1 cellular context compared by ENCODE assay signal in genomic region chr13:106450991-106451390, GRCh38.
TF ChIP-seq lines count a peak whose summit lies in the region.

No MANE protein-coding gene starts in this region.

TF ChIP-seq in GM23338, 12 proteins besides CTCF, POLR2A, EP300 and RAD21 (continued from another document):
- TF ChIP-seq ETS1 (IDR thresholded peaks at IDR 0.05), result no peak
- no peak for TF ChIP-seq ZNF462 (CRISPR knock-in tag; IDR thresholded peaks at IDR 0.05)
- TF ChIP-seq, protein P1, sequence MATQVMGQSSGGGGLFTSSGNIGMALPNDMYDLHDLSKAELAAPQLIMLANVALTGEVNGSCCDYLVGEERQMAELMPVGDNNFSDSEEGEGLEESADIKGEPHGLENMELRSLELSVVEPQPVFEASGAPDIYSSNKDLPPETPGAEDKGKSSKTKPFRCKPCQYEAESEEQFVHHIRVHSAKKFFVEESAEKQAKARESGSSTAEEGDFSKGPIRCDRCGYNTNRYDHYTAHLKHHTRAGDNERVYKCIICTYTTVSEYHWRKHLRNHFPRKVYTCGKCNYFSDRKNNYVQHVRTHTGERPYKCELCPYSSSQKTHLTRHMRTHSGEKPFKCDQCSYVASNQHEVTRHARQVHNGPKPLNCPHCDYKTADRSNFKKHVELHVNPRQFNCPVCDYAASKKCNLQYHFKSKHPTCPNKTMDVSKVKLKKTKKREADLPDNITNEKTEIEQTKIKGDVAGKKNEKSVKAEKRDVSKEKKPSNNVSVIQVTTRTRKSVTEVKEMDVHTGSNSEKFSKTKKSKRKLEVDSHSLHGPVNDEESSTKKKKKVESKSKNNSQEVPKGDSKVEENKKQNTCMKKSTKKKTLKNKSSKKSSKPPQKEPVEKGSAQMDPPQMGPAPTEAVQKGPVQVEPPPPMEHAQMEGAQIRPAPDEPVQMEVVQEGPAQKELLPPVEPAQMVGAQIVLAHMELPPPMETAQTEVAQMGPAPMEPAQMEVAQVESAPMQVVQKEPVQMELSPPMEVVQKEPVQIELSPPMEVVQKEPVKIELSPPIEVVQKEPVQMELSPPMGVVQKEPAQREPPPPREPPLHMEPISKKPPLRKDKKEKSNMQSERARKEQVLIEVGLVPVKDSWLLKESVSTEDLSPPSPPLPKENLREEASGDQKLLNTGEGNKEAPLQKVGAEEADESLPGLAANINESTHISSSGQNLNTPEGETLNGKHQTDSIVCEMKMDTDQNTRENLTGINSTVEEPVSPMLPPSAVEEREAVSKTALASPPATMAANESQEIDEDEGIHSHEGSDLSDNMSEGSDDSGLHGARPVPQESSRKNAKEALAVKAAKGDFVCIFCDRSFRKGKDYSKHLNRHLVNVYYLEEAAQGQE (IDR thresholded peaks at IDR 0.05; ENCODE audit: unreplicated experiment), result no peak
- TF ChIP-seq JUNB (IDR thresholded peaks at IDR 0.05; ENCODE audit: unreplicated experiment), result no peak
- no peak for TF ChIP-seq EZH2 (IDR thresholded peaks at IDR 0.05; ENCODE audit: low read depth, unreplicated experiment)
- no peak for TF ChIP-seq ZNF114 (CRISPR knock-in tag; IDR thresholded peaks at IDR 0.05)
- TF ChIP-seq STAT1 (IDR thresholded peaks at IDR 0.05; ENCODE audit: unreplicated experiment), result no peak
- no peak for TF ChIP-seq POLR2AphosphoS5 (IDR thresholded peaks at IDR 0.05; ENCODE audit: low read depth)
- no peak for TF ChIP-seq EZH2phosphoT487 (IDR thresholded peaks at IDR 0.05; ENCODE audit: unreplicated experiment)
- TF ChIP-seq NANOG (IDR thresholded peaks at IDR 0.05; ENCODE audit: borderline replicate concordance), result no peak
- TF ChIP-seq CREB1 (CRISPR knock-in tag; IDR thresholded peaks at IDR 0.05; ENCODE audit: low read depth), result no peak
